In the genomic region with DNA sequence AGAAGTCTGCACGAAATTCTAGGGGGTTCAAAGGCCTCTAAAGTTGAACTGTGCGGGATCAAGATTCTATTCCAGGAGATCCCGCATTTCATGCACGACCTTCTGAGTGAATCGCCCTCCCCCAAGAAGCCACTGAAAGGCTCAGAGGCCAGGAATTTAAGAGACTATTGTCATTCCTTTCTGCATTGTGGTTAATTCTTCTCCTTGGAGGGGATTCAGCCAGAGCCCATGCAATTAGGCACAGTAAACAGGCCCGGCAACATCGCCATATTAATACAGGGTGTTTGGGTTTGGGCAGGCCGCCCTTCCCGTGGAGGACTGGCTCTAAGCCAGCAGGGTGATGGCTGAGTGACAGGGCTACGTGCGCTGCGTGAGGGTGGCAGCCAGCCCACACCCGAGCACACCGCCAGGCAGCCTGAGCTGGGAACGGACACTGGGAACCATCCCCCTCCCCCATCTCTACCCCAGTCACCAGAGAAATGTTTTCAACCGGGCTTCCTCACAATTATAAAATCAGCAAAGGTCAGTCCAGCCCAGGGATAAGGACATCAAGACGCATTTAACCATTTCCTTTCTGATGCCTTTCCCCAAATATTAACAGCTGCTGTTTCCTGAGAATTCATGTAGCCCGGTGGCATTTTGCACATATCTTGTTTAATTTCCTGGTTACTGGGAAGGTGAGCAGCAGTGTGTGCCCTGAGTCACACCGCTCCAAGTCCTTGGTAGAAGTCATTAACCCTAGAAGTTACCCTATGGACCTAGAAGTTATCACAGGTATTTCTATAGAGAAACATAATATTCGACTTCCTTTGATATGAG, we compare ENCODE assay signal across 9 cellular contexts. TPM values are rescaled to one million over a fixed set of nuclear protein-coding genes. Genes with fewer than 3 reads are reported as not detected.
DNase-seq lines count a peak whose midpoint lies in the region; ATAC-seq and TF ChIP-seq lines count a peak whose summit lies in the region.
"Had no signal": no experiment of that assay in that cellular context is flagged by ENCODE, and none has a peak within 500 bp of the region (broad histone marks: within the 10 kb centered on the region; RNA-seq: fewer than 3 reads in every experiment).

No MANE protein-coding gene starts in this region.

- H3K4me1 Mint-ChIP-seq in GM23338 (peaks cover 66% of the 10 kb centered on the region), osteocyte (ENCODE audit: unreplicated experiment) (no peaks in the 10 kb centered on the region)

- H3K36me3 ChIP-seq in GM23338 (ENCODE audit: insufficient read depth): no peaks in the 10 kb centered on the region
- H3K36me3 ChIP-seq: tibial nerve had no signal

- H3K4me3 Mint-ChIP-seq in GM23338 (peak overlapping the region; percentile 61), osteocyte (ENCODE audit: unreplicated experiment) (no peak overlapping the region)

- no peak overlapping the region for H2AFZ ChIP-seq in GM23338

- H3K27ac Mint-ChIP-seq in GM23338 (peak overlapping the region; percentile 90), osteocyte (ENCODE audit: unreplicated experiment) (no peak overlapping the region)

- H3K4me2 ChIP-seq in GM23338: peak overlapping the region; percentile 70

- H3F3A ChIP-seq in GM23338 (replicated peaks; ENCODE audit: low read depth): no peaks in the 10 kb centered on the region

- H3K36me3 Mint-ChIP-seq in GM23338 (ENCODE audit: low read depth) (0 out of 3 replicates have a peak, but pooled peaks cover 3% of the 10 kb centered on the region), osteocyte (ENCODE audit: unreplicated experiment) (no peaks in the 10 kb centered on the region)

- H3K27me3 Mint-ChIP-seq in GM23338 (ENCODE audit: insufficient read depth, low read depth, poor library complexity) (peaks cover 8% of the 10 kb centered on the region), osteocyte (ENCODE audit: unreplicated experiment) (peaks cover 3% of the 10 kb centered on the region)

- H3K9me3 Mint-ChIP-seq in GM23338: no peaks in the 10 kb centered on the region; the same call in 2 of the 3 replicates
- no peaks in the 10 kb centered on the region for H3K9me3 Mint-ChIP-seq in osteocyte (ENCODE audit: unreplicated experiment)

- DNase-seq in GM23338 (ENCODE audit: low spot score) (peak; percentile 84), NCI-H345 (lab: John Stamatoyannopoulos, UW) (peak; percentile 87), lung microvascular endothelial cell (ENCODE audit: low read depth in 2 of 2) (peak; percentile 17 to 56), A172 (ENCODE audit: low spot score) (no peak), GOT3 (lab: John Stamatoyannopoulos, UW) (no peak), osteocyte (ENCODE audit: extremely low spot score, unreplicated experiment) (no peak)

- H3K4me3 ChIP-seq in GM23338: peak overlapping the region; percentile 42
- H3K4me3 ChIP-seq: tibial nerve had no signal

- H3K27ac ChIP-seq in GM23338 (ENCODE audit: low read depth) (peak overlapping the region; percentile 96), cingulate gyrus (ENCODE audit: low read depth, low read length) (peak overlapping the region; percentile 73)

- no peaks in the 10 kb centered on the region for H4K20me1 ChIP-seq in GM23338 (replicated peaks; ENCODE audit: insufficient read depth)

- H3K4me1 ChIP-seq in GM23338 (ENCODE audit: insufficient read depth): peaks cover 75% of the 10 kb centered on the region

- H3K9me2 ChIP-seq in GM23338 (ENCODE audit: insufficient read depth): no peaks in the 10 kb centered on the region

- TF ChIP-seq CTCF in GM23338 (conservative IDR thresholded peaks at IDR 0.05; ENCODE audit: low read depth in 2 of 2): no peak
- TF ChIP-seq CTCF in osteocyte (IDR thresholded peaks at IDR 0.05): no peak

- H3K27me3 ChIP-seq in GM23338 (ENCODE audit: insufficient read depth): no peaks in the 10 kb centered on the region
- H3K27me3 ChIP-seq: tibial nerve had no signal

- peaks cover 87% of the 10 kb centered on the region for H3K79me2 ChIP-seq in GM23338 (replicated peaks; ENCODE audit: insufficient read depth)

- ATAC-seq in GM23338: peak; percentile 83
- no peak for ATAC-seq in HG03565 (IDR thresholded peaks at IDR 0.05; ENCODE audit: unreplicated experiment)

TF ChIP-seq in GM23338, 12 proteins besides CTCF, POLR2A, EP300 and RAD21 (continues in another document):
- no peak for TF ChIP-seq REST (IDR thresholded peaks at IDR 0.05; ENCODE audit: unreplicated experiment)
- no peak for TF ChIP-seq POLR2AphosphoS5 (IDR thresholded peaks at IDR 0.05; ENCODE audit: low read depth)
- TF ChIP-seq EZH2phosphoT487 (IDR thresholded peaks at IDR 0.05; ENCODE audit: unreplicated experiment): no peak
- TF ChIP-seq ZNF331 (CRISPR knock-in tag; IDR thresholded peaks at IDR 0.05; ENCODE audit: low read depth): no peak
- TF ChIP-seq EZH2 (IDR thresholded peaks at IDR 0.05; ENCODE audit: low read depth, unreplicated experiment): no peak
- TF ChIP-seq NANOG (IDR thresholded peaks at IDR 0.05; ENCODE audit: borderline replicate concordance): 0 out of 2 replicates have a peak, but pooled peaks have one; percentile 25
- TF ChIP-seq, protein P1, sequence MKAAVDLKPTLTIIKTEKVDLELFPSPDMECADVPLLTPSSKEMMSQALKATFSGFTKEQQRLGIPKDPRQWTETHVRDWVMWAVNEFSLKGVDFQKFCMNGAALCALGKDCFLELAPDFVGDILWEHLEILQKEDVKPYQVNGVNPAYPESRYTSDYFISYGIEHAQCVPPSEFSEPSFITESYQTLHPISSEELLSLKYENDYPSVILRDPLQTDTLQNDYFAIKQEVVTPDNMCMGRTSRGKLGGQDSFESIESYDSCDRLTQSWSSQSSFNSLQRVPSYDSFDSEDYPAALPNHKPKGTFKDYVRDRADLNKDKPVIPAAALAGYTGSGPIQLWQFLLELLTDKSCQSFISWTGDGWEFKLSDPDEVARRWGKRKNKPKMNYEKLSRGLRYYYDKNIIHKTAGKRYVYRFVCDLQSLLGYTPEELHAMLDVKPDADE (IDR thresholded peaks at IDR 0.05): no peak

RNA-seq across cellular contexts. Expression of gene EGLN3, which starts 12.5 kb away (rescaled TPM):
- 42.9 and 44.4 TPM in 2 replicates for total RNA-seq in GM23338 (2014; rRNA removed; shearing (Covaris generic))
- polyA plus RNA-seq in GM23338 (2016; fragmentation: Nextera tagmentation; extraction: Ambion mirVana): 26.0 and 26.8 TPM in 2 replicates
- total RNA-seq in lung microvascular endothelial cell (1.7 and 6.2 TPM in 2 replicates), osteocyte (0.37 and 0.38 TPM in 2 replicates)
- 1.5 TPM in 2 replicates for total RNA-seq in A172 (2014; rRNA removed; shearing (Covaris generic))

Comparison
In these comparisons a context has a peak if more than half of its experiments do, and no peak if none do; other contexts are left out.
1. DNase-seq: peak in GM23338 (single experiment), NCI-H345 (single experiment) and lung microvascular endothelial cell (2 of 2); none in A172 (single experiment), GOT3 (single experiment) and osteocyte (single experiment).